In genomic region chr2:26724004-26724750, GRCh38 we compare ENCODE assay signal across 8 cellular contexts. TPM values are rescaled to one million over a fixed set of nuclear protein-coding genes. Genes with fewer than 3 reads are reported as not detected.
DNase-seq lines count a peak whose midpoint lies in the region; ATAC-seq and TF ChIP-seq lines count a peak whose summit lies in the region.

No MANE protein-coding gene starts in this region.

- no peak overlapping the region for H3K27ac ChIP-seq in colonic mucosa
- H3K27ac ChIP-seq in vagina, result peak overlapping the region; percentile 40

- intact Hi-C loops in colonic mucosa (cut with DNase I) (no loop called here), vagina (cut with DNase I) (no loop called here)

- no peak for TF ChIP-seq POLR2A in vagina (IDR thresholded peaks at IDR 0.05)

- no peak for ATAC-seq in HG03196 (IDR thresholded peaks at IDR 0.05; ENCODE audit: unreplicated experiment)
- ATAC-seq in HG02840 (IDR thresholded peaks at IDR 0.05; ENCODE audit: low FRiP score, unreplicated experiment), result no peak

- no peaks in the 10 kb centered on the region for H3K36me3 ChIP-seq in colonic mucosa
- H3K36me3 ChIP-seq in vagina, result no peaks in the 10 kb centered on the region

- no peaks in the 10 kb centered on the region for H3K9me3 ChIP-seq in colonic mucosa
- H3K9me3 ChIP-seq in vagina, result no peaks in the 10 kb centered on the region

- TF ChIP-seq CTCF in colonic mucosa (IDR thresholded peaks at IDR 0.05), result no peak
- no peak for TF ChIP-seq CTCF in vagina (IDR thresholded peaks at IDR 0.05)

- no peaks in the 10 kb centered on the region for H3K27me3 ChIP-seq in colonic mucosa
- H3K27me3 ChIP-seq in vagina, result no peaks in the 10 kb centered on the region

- H3K4me3 ChIP-seq in colonic mucosa, result no peak overlapping the region
- H3K4me3 ChIP-seq in vagina, result no peak overlapping the region

- H3K4me1 ChIP-seq in colonic mucosa, result peaks cover 15% of the 10 kb centered on the region
- H3K4me1 ChIP-seq in vagina, result peaks cover 25% of the 10 kb centered on the region

- H3K9ac ChIP-seq in colonic mucosa (ENCODE audit: low read depth in 2 of 2, low read length in 2 of 2), result no peak overlapping the region

- DNase-seq in DMS79 treated with DMSO at 0.1 percent for 48 hours (lab: John Stamatoyannopoulos, UW) (peak; percentile 8), DMS79 (lab: John Stamatoyannopoulos, UW) (no peak), colonic mucosa (peak; percentile 44), mesenteric fat pad (ENCODE audit: low spot score) (peak; percentile 93), vagina (ENCODE audit: extremely low spot score in 2 of 2) (no peak), NCI-H1436 treated with DMSO at 0.1 percent for 48 hours (lab: John Stamatoyannopoulos, UW) (no peak)

RNA-seq across cellular contexts. Expression of gene KCNK3, which starts 31.7 kb away (rescaled TPM):
- total RNA-seq in colonic mucosa, result 1 to 10 TPM; 1.2 to 1.5 TPM
- total RNA-seq in mesenteric fat pad, result 1.9 TPM
- total RNA-seq in vagina, result 10.6 TPM

RNA-seq across cellular contexts. Expression of gene SLC35F6, which starts 39.9 kb away (rescaled TPM):
- 10 to 100 TPM; 24.8 to 29.1 TPM for total RNA-seq in colonic mucosa
- total RNA-seq in mesenteric fat pad, result 65.5 TPM
- 40.8 TPM for total RNA-seq in vagina

Comparison
In these comparisons a context has a peak if more than half of its experiments do, and no peak if none do; other contexts are left out.
1. DNase-seq: peak in DMS79 treated with DMSO at 0.1 percent for 48 hours (single experiment), colonic mucosa (single experiment) and mesenteric fat pad (single experiment); none in DMS79 (single experiment), vagina (0 of 2) and NCI-H1436 treated with DMSO at 0.1 percent for 48 hours (single experiment).